In the genomic region with DNA sequence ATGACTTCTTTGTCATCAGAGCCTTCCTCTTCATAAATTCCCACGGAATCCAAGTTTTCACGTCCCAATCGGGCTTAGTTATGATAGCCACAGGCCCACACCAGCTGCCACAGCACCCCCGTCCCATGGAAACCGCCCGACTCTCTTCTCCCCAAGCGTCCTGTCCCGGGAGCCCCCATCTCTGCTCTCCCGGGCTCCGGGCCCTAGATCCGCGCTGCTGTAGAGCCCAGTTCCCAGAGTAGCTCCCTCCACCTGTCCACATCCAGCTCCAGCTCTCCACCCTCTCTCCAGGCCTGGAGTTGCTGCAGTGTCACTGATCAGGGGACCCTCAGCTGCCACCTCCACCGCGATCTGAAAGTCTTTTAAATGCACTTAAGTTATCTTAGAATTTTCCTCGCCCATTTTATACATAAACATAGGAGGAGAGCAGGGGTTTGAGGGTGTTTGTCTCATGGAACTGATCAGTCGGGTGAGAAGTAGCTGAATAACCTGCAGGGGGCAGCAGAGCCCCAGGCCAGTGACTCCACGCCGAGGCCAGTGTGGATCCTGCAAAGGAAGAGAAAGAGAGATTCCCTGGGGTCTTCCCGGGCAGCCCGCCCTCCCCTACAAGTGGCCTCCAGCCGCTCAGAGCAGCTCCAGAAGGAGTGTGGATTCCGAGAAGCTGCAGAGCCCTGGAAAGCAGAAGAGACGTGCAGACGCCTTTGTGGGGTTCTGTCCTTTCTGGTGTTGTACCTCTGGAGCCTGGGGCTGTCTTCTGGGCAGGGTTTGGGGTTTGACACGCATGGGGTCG, we compare ENCODE assay signal across 1 cellular context.
TF ChIP-seq lines count a peak whose summit lies in the region.

No MANE protein-coding gene starts in this region.

TF ChIP-seq in GM23338, 12 proteins besides CTCF, POLR2A, EP300 and RAD21 (continued from another document):
- TF ChIP-seq, protein P1, sequence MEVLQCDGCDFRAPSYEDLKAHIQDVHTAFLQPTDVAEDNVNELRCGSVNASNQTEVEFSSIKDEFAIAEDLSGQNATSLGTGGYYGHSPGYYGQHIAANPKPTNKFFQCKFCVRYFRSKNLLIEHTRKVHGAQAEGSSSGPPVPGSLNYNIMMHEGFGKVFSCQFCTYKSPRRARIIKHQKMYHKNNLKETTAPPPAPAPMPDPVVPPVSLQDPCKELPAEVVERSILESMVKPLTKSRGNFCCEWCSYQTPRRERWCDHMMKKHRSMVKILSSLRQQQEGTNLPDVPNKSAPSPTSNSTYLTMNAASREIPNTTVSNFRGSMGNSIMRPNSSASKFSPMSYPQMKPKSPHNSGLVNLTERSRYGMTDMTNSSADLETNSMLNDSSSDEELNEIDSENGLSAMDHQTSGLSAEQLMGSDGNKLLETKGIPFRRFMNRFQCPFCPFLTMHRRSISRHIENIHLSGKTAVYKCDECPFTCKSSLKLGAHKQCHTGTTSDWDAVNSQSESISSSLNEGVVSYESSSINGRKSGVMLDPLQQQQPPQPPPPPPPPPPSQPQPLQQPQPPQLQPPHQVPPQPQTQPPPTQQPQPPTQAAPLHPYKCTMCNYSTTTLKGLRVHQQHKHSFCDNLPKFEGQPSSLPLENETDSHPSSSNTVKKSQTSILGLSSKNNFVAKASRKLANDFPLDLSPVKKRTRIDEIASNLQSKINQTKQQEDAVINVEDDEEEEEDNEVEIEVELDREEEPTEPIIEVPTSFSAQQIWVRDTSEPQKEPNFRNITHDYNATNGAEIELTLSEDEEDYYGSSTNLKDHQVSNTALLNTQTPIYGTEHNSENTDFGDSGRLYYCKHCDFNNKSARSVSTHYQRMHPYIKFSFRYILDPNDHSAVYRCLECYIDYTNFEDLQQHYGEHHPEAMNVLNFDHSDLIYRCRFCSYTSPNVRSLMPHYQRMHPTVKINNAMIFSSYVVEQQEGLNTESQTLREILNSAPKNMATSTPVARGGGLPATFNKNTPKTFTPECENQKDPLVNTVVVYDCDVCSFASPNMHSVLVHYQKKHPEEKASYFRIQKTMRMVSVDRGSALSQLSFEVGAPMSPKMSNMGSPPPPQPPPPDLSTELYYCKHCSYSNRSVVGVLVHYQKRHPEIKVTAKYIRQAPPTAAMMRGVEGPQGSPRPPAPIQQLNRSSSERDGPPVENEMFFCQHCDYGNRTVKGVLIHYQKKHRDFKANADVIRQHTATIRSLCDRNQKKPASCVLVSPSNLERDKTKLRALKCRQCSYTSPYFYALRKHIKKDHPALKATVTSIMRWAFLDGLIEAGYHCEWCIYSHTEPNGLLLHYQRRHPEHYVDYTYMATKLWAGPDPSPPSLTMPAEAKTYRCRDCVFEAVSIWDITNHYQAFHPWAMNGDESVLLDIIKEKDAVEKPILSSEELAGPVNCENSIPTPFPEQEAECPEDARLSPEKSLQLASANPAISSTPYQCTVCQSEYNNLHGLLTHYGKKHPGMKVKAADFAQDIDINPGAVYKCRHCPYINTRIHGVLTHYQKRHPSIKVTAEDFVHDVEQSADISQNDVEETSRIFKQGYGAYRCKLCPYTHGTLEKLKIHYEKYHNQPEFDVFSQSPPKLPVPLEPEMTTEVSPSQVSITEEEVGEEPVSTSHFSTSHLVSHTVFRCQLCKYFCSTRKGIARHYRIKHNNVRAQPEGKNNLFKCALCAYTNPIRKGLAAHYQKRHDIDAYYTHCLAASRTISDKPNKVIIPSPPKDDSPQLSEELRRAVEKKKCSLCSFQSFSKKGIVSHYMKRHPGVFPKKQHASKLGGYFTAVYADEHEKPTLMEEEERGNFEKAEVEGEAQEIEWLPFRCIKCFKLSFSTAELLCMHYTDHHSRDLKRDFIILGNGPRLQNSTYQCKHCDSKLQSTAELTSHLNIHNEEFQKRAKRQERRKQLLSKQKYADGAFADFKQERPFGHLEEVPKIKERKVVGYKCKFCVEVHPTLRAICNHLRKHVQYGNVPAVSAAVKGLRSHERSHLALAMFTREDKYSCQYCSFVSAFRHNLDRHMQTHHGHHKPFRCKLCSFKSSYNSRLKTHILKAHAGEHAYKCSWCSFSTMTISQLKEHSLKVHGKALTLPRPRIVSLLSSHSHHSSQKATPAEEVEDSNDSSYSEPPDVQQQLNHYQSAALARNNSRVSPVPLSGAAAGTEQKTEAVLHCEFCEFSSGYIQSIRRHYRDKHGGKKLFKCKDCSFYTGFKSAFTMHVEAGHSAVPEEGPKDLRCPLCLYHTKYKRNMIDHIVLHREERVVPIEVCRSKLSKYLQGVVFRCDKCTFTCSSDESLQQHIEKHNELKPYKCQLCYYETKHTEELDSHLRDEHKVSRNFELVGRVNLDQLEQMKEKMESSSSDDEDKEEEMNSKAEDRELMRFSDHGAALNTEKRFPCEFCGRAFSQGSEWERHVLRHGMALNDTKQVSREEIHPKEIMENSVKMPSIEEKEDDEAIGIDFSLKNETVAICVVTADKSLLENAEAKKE (CRISPR knock-in tag; IDR thresholded peaks at IDR 0.05), result no peak
- TF ChIP-seq ZNF114 (CRISPR knock-in tag; IDR thresholded peaks at IDR 0.05), result no peak
- TF ChIP-seq POLR2AphosphoS5 (IDR thresholded peaks at IDR 0.05; ENCODE audit: low read depth), result no peak
- TF ChIP-seq EZH2 (IDR thresholded peaks at IDR 0.05; ENCODE audit: low read depth, unreplicated experiment), result no peak
- TF ChIP-seq NANOG (IDR thresholded peaks at IDR 0.05; ENCODE audit: borderline replicate concordance), result no peak
- TF ChIP-seq CREB1 (CRISPR knock-in tag; IDR thresholded peaks at IDR 0.05; ENCODE audit: low read depth), result no peak
- no peak for TF ChIP-seq JUNB (IDR thresholded peaks at IDR 0.05; ENCODE audit: unreplicated experiment)
